17 cellular contexts compared by ENCODE assay signal in genomic region chr1:186091222-186091720, GRCh38.
DNase-seq lines count a peak whose midpoint lies in the region; ATAC-seq and TF ChIP-seq lines count a peak whose summit lies in the region.
"Had no signal": no experiment of that assay in that cellular context is flagged by ENCODE, and none has a peak within 500 bp of the region (broad histone marks: within the 10 kb centered on the region; RNA-seq: fewer than 3 reads in every experiment).

No MANE protein-coding gene starts in this region.

- H4K20me1 ChIP-seq in Karpas-422 (ENCODE audit: insufficient read depth, low read depth, low read length), result no peaks in the 10 kb centered on the region

- no peaks in the 10 kb centered on the region for H3K36me3 ChIP-seq in Karpas-422 (ENCODE audit: insufficient read depth, low read length)

- H3K79me2 ChIP-seq in Karpas-422 (ENCODE audit: low read length), result no peaks in the 10 kb centered on the region

- H3K4me1 Mint-ChIP-seq in stimulated activated effector memory CD8-positive, alpha-beta T cell treated with anti-CD3 and anti-CD28 coated beads, Interleukin-12 subunit alpha, Interleukin-12 subunit beta, amount 100 ng/mL, for 72 hours, result no peaks in the 10 kb centered on the region
- H3K4me1 Mint-ChIP-seq: CD4-positive, alpha-beta memory T cell had no signal

- H3K27me3 ChIP-seq in Karpas-422 (ENCODE audit: low read length), result no peaks in the 10 kb centered on the region

- no peak overlapping the region for H3K4me2 ChIP-seq in Karpas-422 (ENCODE audit: low read depth, low read length, poor library complexity, severe bottlenecking)

- no peak for TF ChIP-seq CTCF in omental fat pad (IDR thresholded peaks at IDR 0.05)

- no peaks in the 10 kb centered on the region for H3K9me3 Mint-ChIP-seq in stimulated activated effector memory CD8-positive, alpha-beta T cell treated with anti-CD3 and anti-CD28 coated beads, Interleukin-12 subunit alpha, Interleukin-12 subunit beta, amount 100 ng/mL, for 72 hours
- H3K9me3 Mint-ChIP-seq: CD4-positive, alpha-beta memory T cell had no signal

- H3K27ac ChIP-seq in Karpas-422 (ENCODE audit: low read length), result no peak overlapping the region
- H3K27ac ChIP-seq: GM23248 had no signal

- H3K36me3 Mint-ChIP-seq in stimulated activated effector memory CD8-positive, alpha-beta T cell treated with anti-CD3 and anti-CD28 coated beads, Interleukin-12 subunit alpha, Interleukin-12 subunit beta, amount 100 ng/mL, for 72 hours, result no peaks in the 10 kb centered on the region
- H3K36me3 Mint-ChIP-seq: CD4-positive, alpha-beta memory T cell had no signal

- H3K9ac ChIP-seq in Karpas-422 (ENCODE audit: low read length), result no peak overlapping the region
- H3K9ac ChIP-seq: GM23248 had no signal

- peak; percentile 45 for ATAC-seq in stimulated activated effector memory CD8-positive, alpha-beta T cell treated with anti-CD3 and anti-CD28 coated beads, Interleukin-12 subunit alpha, Interleukin-12 subunit beta, amount 100 ng/mL, for 72 hours
- ATAC-seq in HG03439 (IDR thresholded peaks at IDR 0.05; ENCODE audit: unreplicated experiment) (no peak), omental fat pad (ENCODE audit: low FRiP score) (no peak), HG02970 (IDR thresholded peaks at IDR 0.05; ENCODE audit: low FRiP score, unreplicated experiment) (no peak)

- DNase-seq in Karpas-422 (peak; percentile 7), fibroblast of gingiva (ENCODE audit: low read depth) (peak; percentile 9), myocyte (ENCODE audit: low read depth) (peak; percentile 73), omental fat pad (ENCODE audit: low spot score) (no peak), iPS-NIHi7 (ENCODE audit: extremely low spot score) (no peak)
- no peak for DNase-seq in stimulated activated effector memory CD8-positive, alpha-beta T cell treated with anti-CD3 and anti-CD28 coated beads, Interleukin-12 subunit alpha, Interleukin-12 subunit beta, amount 100 ng/mL, for 72 hours (ENCODE audit: low spot score in 2 of 2)
- DNase-seq: C1 segment of cervical spinal cord; Calu3; CD4-positive, alpha-beta memory T cell; COR-L47; DMS153; DND-41; GM23248; H7; HCEC 1CT had no signal

- H3K9me2 ChIP-seq in Karpas-422 (replicated peaks; ENCODE audit: insufficient read depth, low read length), result no peaks in the 10 kb centered on the region

- peaks cover 9% of the 10 kb centered on the region for H3K4me1 ChIP-seq in Karpas-422 (ENCODE audit: low read length)

- no peaks in the 10 kb centered on the region for H3K9me3 ChIP-seq in Karpas-422 (ENCODE audit: low read length)

- H3K27ac Mint-ChIP-seq in stimulated activated effector memory CD8-positive, alpha-beta T cell treated with anti-CD3 and anti-CD28 coated beads, Interleukin-12 subunit alpha, Interleukin-12 subunit beta, amount 100 ng/mL, for 72 hours, result no peak overlapping the region
- H3K27ac Mint-ChIP-seq: CD4-positive, alpha-beta memory T cell had no signal

- H3K4me3 ChIP-seq in Karpas-422 (ENCODE audit: low read length), result no peak overlapping the region
- H3K4me3 ChIP-seq: GM23248 had no signal

- H2AFZ ChIP-seq in Karpas-422 (ENCODE audit: low read length), result no peak overlapping the region
- H2AFZ ChIP-seq: GM23248 had no signal

- H3K4me3 Mint-ChIP-seq in stimulated activated effector memory CD8-positive, alpha-beta T cell treated with anti-CD3 and anti-CD28 coated beads, Interleukin-12 subunit alpha, Interleukin-12 subunit beta, amount 100 ng/mL, for 72 hours, result no peak overlapping the region
- H3K4me3 Mint-ChIP-seq: CD4-positive, alpha-beta memory T cell had no signal

Comparison
In these comparisons a context has a peak if more than half of its experiments do, and no peak if none do; other contexts are left out.
1. DNase-seq: peak in Karpas-422 (single experiment), fibroblast of gingiva (single experiment) and myocyte (single experiment); none in stimulated activated effector memory CD8-positive, alpha-beta T cell treated with anti-CD3 and anti-CD28 coated beads, Interleukin-12 subunit alpha, Interleukin-12 subunit beta, amount 100 ng/mL, for 72 hours (0 of 2), omental fat pad (single experiment) and iPS-NIHi7 (single experiment).